Comparison of ENCODE assay signal across 11 cellular contexts in the genomic region with DNA sequence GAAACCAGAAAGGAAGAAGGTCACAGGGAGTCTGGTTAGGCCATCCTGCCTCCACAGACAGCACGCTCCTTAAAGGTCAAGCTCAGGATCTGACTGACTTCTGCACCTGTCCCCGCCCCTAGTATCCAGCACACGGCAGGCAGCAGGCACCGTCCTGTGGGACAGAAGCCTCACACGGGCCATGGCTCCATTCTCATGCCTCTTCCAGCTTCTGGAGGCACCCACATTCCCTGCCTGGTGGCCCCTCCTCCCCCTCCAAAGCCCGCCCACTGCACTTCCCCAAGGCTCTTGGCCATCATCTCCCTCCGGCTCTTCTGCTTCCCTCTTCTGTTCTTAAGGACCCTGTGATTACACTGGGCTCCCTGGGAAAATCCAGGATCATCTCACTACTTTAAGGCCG. TPM values are rescaled to one million over a fixed set of nuclear protein-coding genes. Genes with fewer than 3 reads are reported as not detected.
DNase-seq lines count a peak whose midpoint lies in the region; ATAC-seq and TF ChIP-seq lines count a peak whose summit lies in the region.
"Had no signal": no experiment of that assay in that cellular context is flagged by ENCODE, and none has a peak within 500 bp of the region (broad histone marks: within the 10 kb centered on the region; RNA-seq: fewer than 3 reads in every experiment).

No MANE protein-coding gene starts in this region.

- H3K79me2 ChIP-seq in H9 (ENCODE audit: insufficient read depth, low read length) = peaks cover 5% of the 10 kb centered on the region; the same call in 1 of the 2 replicates

- H3K4ac ChIP-seq in H9 (ENCODE audit: low read depth, low read length) = no peak overlapping the region

- no peak overlapping the region for H2BK120ac ChIP-seq in H9 (ENCODE audit: low read depth, low read length, poor library complexity, severe bottlenecking)

- no peak overlapping the region for H2BK15ac ChIP-seq in H9 (ENCODE audit: low read depth, low read length)

- H3K27me3 ChIP-seq in CD8-positive, alpha-beta T cell (ENCODE audit: insufficient read depth, low read length) = no peaks in the 10 kb centered on the region
- peaks cover 41% of the 10 kb centered on the region for H3K27me3 ChIP-seq in H9 (ENCODE audit: insufficient read depth, low read length)
- H3K27me3 ChIP-seq: heart left ventricle, MG63 had no signal

- H2BK5ac ChIP-seq in H9 (ENCODE audit: insufficient read length, low read length) = no peak overlapping the region

- H3K56ac ChIP-seq in H9 (ENCODE audit: insufficient read length, low read depth, low read length) = no peak overlapping the region

- no peak overlapping the region for H2BK20ac ChIP-seq in H9 (ENCODE audit: low read depth, low read length, poor library complexity, severe bottlenecking)

- CTCF ChIA-PET in CD8-positive, alpha-beta T cell (lab: Charles Lee) = no interaction called here

- no peak overlapping the region for H3K27ac ChIP-seq in CD8-positive, alpha-beta T cell (ENCODE audit: low read depth, low read length)
- H3K27ac ChIP-seq in H9 (ENCODE audit: insufficient read length, low read depth, low read length) = no peak overlapping the region
- H3K27ac ChIP-seq: heart left ventricle had no signal

- H2AK5ac ChIP-seq in H9 (ENCODE audit: insufficient read length, low read length) = no peak overlapping the region

- H3K4me1 ChIP-seq in CD8-positive, alpha-beta T cell (ENCODE audit: insufficient read depth, low read length) = peaks cover 47% of the 10 kb centered on the region
- no peaks in the 10 kb centered on the region for H3K4me1 ChIP-seq in H9 (ENCODE audit: insufficient read depth, low read length)

- no peaks in the 10 kb centered on the region for H4K20me1 ChIP-seq in H9 (ENCODE audit: control insufficient read depth, insufficient read depth, insufficient read length)

- no peak overlapping the region for H3K18ac ChIP-seq in H9 (ENCODE audit: insufficient read length, low read depth, low read length)

- peak overlapping the region; percentile 26 for H3K4me3 Mint-ChIP-seq in CD8-positive, alpha-beta T cell
- H3K4me3 Mint-ChIP-seq in IgD-negative memory B cell (peak overlapping the region in 2 of 4 donors; percentile 30 to 97), endothelial cell (ENCODE audit: unreplicated experiment) (no peak overlapping the region), H9 (0 out of 5 replicates have a peak overlapping the region, but pooled peaks of 1 of the 2 experiments have one; percentile 15)

- no peak overlapping the region for H3K4me2 ChIP-seq in H9 (ENCODE audit: insufficient read depth, insufficient read length, low read length)

- no peaks in the 10 kb centered on the region for H3K79me1 ChIP-seq in H9 (ENCODE audit: insufficient read depth, low read depth, low read length, poor library complexity, severe bottlenecking)

- H4K8ac ChIP-seq in H9 (replicated peaks; ENCODE audit: insufficient read length, low read depth, low read length) = no peak overlapping the region

- WGBS in H9 (ENCODE audit: extremely low coverage, insufficient read length, low lambda C conversion rate) = no CpG with 5 or more reads among the region's 8 CpGs

- ATAC-seq in CD8-positive, alpha-beta T cell = no peak
- no peak for ATAC-seq in omental fat pad (ENCODE audit: low FRiP score)
- ATAC-seq in GM19324 (IDR thresholded peaks at IDR 0.05; ENCODE audit: low FRiP score, unreplicated experiment) = no peak
- no peak for ATAC-seq in GM18502 (IDR thresholded peaks at IDR 0.05; ENCODE audit: poor library complexity, unreplicated experiment)
- ATAC-seq: heart left ventricle, Right ventricle myocardium inferior had no signal

- DNase-seq in CD8-positive, alpha-beta T cell = no peak
- no peak for DNase-seq in endothelial cell (ENCODE audit: low spot score)
- peak; percentile 14 for DNase-seq in omental fat pad (ENCODE audit: low spot score)
- DNase-seq in H9 = no peak
- no peak for DNase-seq in NCI-H1048 (lab: John Stamatoyannopoulos, UW)
- DNase-seq: MG63 had no signal

- H4K91ac ChIP-seq in H9 (ENCODE audit: insufficient read length, low read depth, low read length) = no peak overlapping the region

- no peak overlapping the region for H3T11ph ChIP-seq in H9 (ENCODE audit: low read length)

- no peak overlapping the region for H4K5ac ChIP-seq in H9 (ENCODE audit: insufficient read length, low read depth, low read length)

- H2BK12ac ChIP-seq in H9 (ENCODE audit: insufficient read length, low read depth, low read length) = no peak overlapping the region

- POLR2A ChIA-PET in CD8-positive, alpha-beta T cell (lab: Charles Lee) = no interaction called here

- H3K9me3 ChIP-seq in CD8-positive, alpha-beta T cell (ENCODE audit: low read length) = no peaks in the 10 kb centered on the region
- H3K9me3 ChIP-seq in H9 (ENCODE audit: control insufficient read depth, low read depth, low read length) = no peaks in the 10 kb centered on the region
- H3K9me3 ChIP-seq: heart left ventricle, MG63 had no signal

- H3K4me3 ChIP-seq in CD8-positive, alpha-beta T cell (ENCODE audit: low read depth, low read length) = no peak overlapping the region
- H3K4me3 ChIP-seq: heart left ventricle, MG63 had no signal

- peaks cover 60% of the 10 kb centered on the region for H3K4me1 Mint-ChIP-seq in CD8-positive, alpha-beta T cell (ENCODE audit: low read depth)
- peaks cover 15 to 28% (median 22%) of the 10 kb centered on the region in 3 donors for H3K4me1 Mint-ChIP-seq in IgD-negative memory B cell
- H3K4me1 Mint-ChIP-seq in endothelial cell (ENCODE audit: unreplicated experiment) = peaks cover 34% of the 10 kb centered on the region
- peaks cover 15 to 27% of the 10 kb centered on the region in 2 experiments for H3K4me1 Mint-ChIP-seq in H9

- H3K9ac ChIP-seq in H9 (ENCODE audit: extremely low read depth, insufficient read length, low read length) = no peak overlapping the region

- intact Hi-C loops in CD8-positive, alpha-beta T cell (cut with DNase I, micrococcal nuclease) = no loop called here

- H2AFZ ChIP-seq in H9 (ENCODE audit: low read length) = no peak overlapping the region

- H3K27me3 Mint-ChIP-seq in CD8-positive, alpha-beta T cell (ENCODE audit: low read depth) = no peaks in the 10 kb centered on the region
- no peaks in the 10 kb centered on the region for H3K27me3 Mint-ChIP-seq in IgD-negative memory B cell
- H3K27me3 Mint-ChIP-seq in endothelial cell (ENCODE audit: unreplicated experiment) = peaks cover 15% of the 10 kb centered on the region
- H3K27me3 Mint-ChIP-seq in H9 (ENCODE audit: low read depth) = peaks cover 77% of the 10 kb centered on the region

- no peak overlapping the region for H3K23ac ChIP-seq in H9 (ENCODE audit: insufficient read length, low read depth, low read length)

- no peak overlapping the region for H3K14ac ChIP-seq in H9 (ENCODE audit: insufficient read depth, low read length)

- H3K36me3 Mint-ChIP-seq in CD8-positive, alpha-beta T cell = peaks cover 35% of the 10 kb centered on the region
- H3K36me3 Mint-ChIP-seq in IgD-negative memory B cell (no peaks in the 10 kb centered on the region), endothelial cell (ENCODE audit: low read depth, unreplicated experiment) (peaks cover 21% of the 10 kb centered on the region), H9 (ENCODE audit: insufficient read depth in 1 of 3, low read depth in 3 of 3) (peaks cover 0 to 18% (median 5%) of the 10 kb centered on the region in 3 experiments; a peak in 5 of 7 replicates)

- no peak for TF ChIP-seq CTCF in CD8-positive, alpha-beta T cell (IDR thresholded peaks at IDR 0.05)
- no peak for TF ChIP-seq CTCF in endothelial cell (IDR thresholded peaks at IDR 0.05; ENCODE audit: unreplicated experiment)
- TF ChIP-seq CTCF in omental fat pad (IDR thresholded peaks at IDR 0.05) = no peak
- no peak for TF ChIP-seq CTCF in H9 (conservative IDR thresholded peaks at IDR 0.05)

- H3K23me2 ChIP-seq in H9 (ENCODE audit: insufficient read length, low read depth, low read length, poor library complexity, severe bottlenecking) = peaks cover 8% of the 10 kb centered on the region

- H3K9me3 Mint-ChIP-seq in CD8-positive, alpha-beta T cell = no peaks in the 10 kb centered on the region
- no peaks in the 10 kb centered on the region for H3K9me3 Mint-ChIP-seq in IgD-negative memory B cell
- H3K9me3 Mint-ChIP-seq in endothelial cell (ENCODE audit: unreplicated experiment) = no peaks in the 10 kb centered on the region
- H3K9me3 Mint-ChIP-seq in H9 = peaks cover 0 to 4% of the 10 kb centered on the region in 2 experiments; a peak in 4 of 5 replicates

- no peaks in the 10 kb centered on the region for H3K36me3 ChIP-seq in CD8-positive, alpha-beta T cell (ENCODE audit: insufficient read depth, low read length)

- peak overlapping the region; percentile 55 for H3K27ac Mint-ChIP-seq in CD8-positive, alpha-beta T cell
- H3K27ac Mint-ChIP-seq in IgD-negative memory B cell = peak overlapping the region in 2 of 3 donors; percentile 81 to 85
- H3K27ac Mint-ChIP-seq in endothelial cell (ENCODE audit: unreplicated experiment) = peak overlapping the region; percentile 46
- no peak overlapping the region for H3K27ac Mint-ChIP-seq in H9

RNA-seq across cellular contexts. Expression of a gene that starts 3.6 kb away (rescaled TPM):
- 10 to 100 TPM; 41.6 to 48.9 TPM for total RNA-seq in CD8-positive, alpha-beta T cell
- polyA plus RNA-seq in IgD-negative memory B cell = 8.6 TPM
- 81.6 TPM for total RNA-seq in endothelial cell (ENCODE audit: unreplicated experiment)
- total RNA-seq in omental fat pad = 10 to 100 TPM; 24.0 to 34.8 (median 30.3) TPM
- 32.4 and 33.0 TPM in 2 replicates for total RNA-seq in H9 (2021)

RNA-seq across cellular contexts. Expression of a gene that starts 18.0 kb away (rescaled TPM):
- total RNA-seq in CD8-positive, alpha-beta T cell = under 1 TPM in 1 of 2 experiments, not detected in 1; 0.78 TPM
- not detected for polyA plus RNA-seq in IgD-negative memory B cell
- total RNA-seq in endothelial cell (ENCODE audit: unreplicated experiment) (0.26 TPM), omental fat pad (100 to 1,000 TPM; 110 to 438 (median 388) TPM), H9 (2021) (0.55 and 0.96 TPM in 2 replicates)

RNA-seq across cellular contexts. Expression of a gene that starts 26.3 kb away (rescaled TPM):
- total RNA-seq in CD8-positive, alpha-beta T cell = 10 to 100 TPM; 30.9 to 32.0 TPM
- 3.9 TPM for polyA plus RNA-seq in IgD-negative memory B cell
- 12.6 TPM for total RNA-seq in endothelial cell (ENCODE audit: unreplicated experiment)
- total RNA-seq in omental fat pad = 100 to 1,000 TPM; 325 to 516 (median 441) TPM
- 69.8 and 76.4 TPM in 2 replicates for total RNA-seq in H9 (2021)

Comparison
In these comparisons a context has a peak if more than half of its experiments do, and no peak if none do; other contexts are left out.
1. H3K27ac Mint-ChIP-seq: peak in CD8-positive, alpha-beta T cell (single experiment), IgD-negative memory B cell (2 of 3) and endothelial cell (single experiment); none in H9 (0 of 3).
2. RNA of a gene that starts 18.0 kb away (total RNA-seq): 110 to 438 TPM in omental fat pad; 0.55 to 0.96 TPM in H9, 0.78 TPM in CD8-positive, alpha-beta T cell and 0.26 TPM in endothelial cell (single experiment); every median in the first group is over 10 times any median in the second.